Comparison of ENCODE assay signal across 1 cellular context in genomic region chr1:227343727-227344551, GRCh38.
TF ChIP-seq lines count a peak whose summit lies in the region.

No MANE protein-coding gene starts in this region.

TF ChIP-seq in IMR-90, 13 proteins besides CTCF, POLR2A, EP300 and RAD21 (continued from another document):
- no peak for TF ChIP-seq ELK1 (IDR thresholded peaks at IDR 0.05; ENCODE audit: borderline replicate concordance, low read depth, low read length)
TF ChIP-seq in IMR-90: peak in this region for 4.
